In genomic region chr7:23546897-23547572, GRCh38 we compare ENCODE assay signal across 8 cellular contexts. TPM values are rescaled to one million over a fixed set of nuclear protein-coding genes. Genes with fewer than 3 reads are reported as not detected.
A peak's percentile ranks its signal among the peaks of the same experiment; 100 is the strongest.
DNase-seq lines count a peak whose midpoint lies in the region; ATAC-seq and TF ChIP-seq lines count a peak whose summit lies in the region.

No MANE protein-coding gene starts in this region.

- no peaks in the 10 kb centered on the region for H3K79me1 ChIP-seq in trophoblast cell (ENCODE audit: low read length)

- no peaks in the 10 kb centered on the region for H3K27me3 ChIP-seq in HAP-1 (ENCODE audit: low read depth)
- no peaks in the 10 kb centered on the region for H3K27me3 ChIP-seq in SJSA1 (replicated peaks)
- H3K27me3 ChIP-seq in gastroesophageal sphincter: no peaks in the 10 kb centered on the region
- H3K27me3 ChIP-seq in trophoblast cell (ENCODE audit: insufficient read depth, low read length): no peaks in the 10 kb centered on the region

- H3K14ac ChIP-seq in trophoblast cell (ENCODE audit: low read length): no peak overlapping the region

- TF ChIP-seq EP300 in gastroesophageal sphincter (IDR thresholded peaks at IDR 0.05): no peak

- H4K91ac ChIP-seq in trophoblast cell (ENCODE audit: low read depth, low read length): no peak overlapping the region

- H3K79me2 ChIP-seq in trophoblast cell (ENCODE audit: control insufficient read depth, insufficient read depth, low read length, poor library complexity): no peaks in the 10 kb centered on the region

- H3K27ac ChIP-seq in SJSA1 (no peak overlapping the region), gastroesophageal sphincter (no peak overlapping the region), trophoblast cell (ENCODE audit: low read depth, low read length) (no peak overlapping the region)

- peak; percentile 93 to 95 (median 94) for TF ChIP-seq CTCF in gastroesophageal sphincter (IDR thresholded peaks at IDR 0.05)

- no peak overlapping the region for H2BK5ac ChIP-seq in trophoblast cell (ENCODE audit: low read depth, low read length, poor library complexity)

- H2AFZ ChIP-seq in trophoblast cell (ENCODE audit: insufficient read depth, low read length, poor library complexity): no peak overlapping the region

- no peak overlapping the region for H4K12ac ChIP-seq in trophoblast cell (ENCODE audit: low read depth, low read length)

- DNase-seq in G401 (ENCODE audit: low spot score) (peak; percentile 92), HAP-1 (ENCODE audit: low spot score in 2 of 2) (peak; percentile 81 to 94), MV-4-11 (lab: John Stamatoyannopoulos, UW) (peak; percentile 87), SJSA1 (ENCODE audit: low read depth in 1 of 2, low spot score in 2 of 2) (peak; percentile 83 to 94), trophoblast cell (peak; percentile 81 to 96), ureter (ENCODE audit: low spot score) (peak; percentile 84)
- peak; percentile 66 for DNase-seq in activated gamma-delta T cell treated with anti-CD3 and anti-CD28 coated beads, Interleukin-2, amount 50 U/mL, for 16 hours (ENCODE audit: low read depth)

- no peak overlapping the region for H2BK120ac ChIP-seq in trophoblast cell (ENCODE audit: insufficient read depth, low read length, poor library complexity)

- in situ Hi-C loops in G401 (cut with HindIII; ENCODE audit: low sequenced_read_pairs): no loop called here
- in situ Hi-C loops in HAP-1 (cut with MboI; ENCODE audit: low sequenced_read_pairs): no loop called here

- H3K4me2 ChIP-seq in trophoblast cell (ENCODE audit: low read length): no peak overlapping the region

- TF ChIP-seq POLR2A in gastroesophageal sphincter (IDR thresholded peaks at IDR 0.05): no peak

- H3K36me3 ChIP-seq in HAP-1 (replicated peaks) (no peaks in the 10 kb centered on the region), SJSA1 (no peaks in the 10 kb centered on the region), gastroesophageal sphincter (no peaks in the 10 kb centered on the region), trophoblast cell (ENCODE audit: control insufficient read depth in 1 of 2, insufficient read depth in 2 of 2, low read length in 2 of 2) (no peaks in the 10 kb centered on the region)

- H4K8ac ChIP-seq in trophoblast cell (ENCODE audit: low read depth, low read length): no peak overlapping the region

- H3K4ac ChIP-seq in trophoblast cell (ENCODE audit: low read depth, low read length): no peak overlapping the region

- H2BK12ac ChIP-seq in trophoblast cell (ENCODE audit: low read length): no peak overlapping the region

- no peaks in the 10 kb centered on the region for H3K4me1 ChIP-seq in HAP-1
- H3K4me1 ChIP-seq in SJSA1 (replicated peaks): no peaks in the 10 kb centered on the region
- peaks cover 0 to 3% (median 0%) of the 10 kb centered on the region in 3 donors for H3K4me1 ChIP-seq in gastroesophageal sphincter
- H3K4me1 ChIP-seq in trophoblast cell (ENCODE audit: control insufficient read depth in 1 of 2, insufficient read depth in 2 of 2, low read length in 2 of 2): no peaks in the 10 kb centered on the region

- 24 to 34% methylated on average over 11 to 12 of the region's 13 CpGs for WGBS in gastroesophageal sphincter (ENCODE audit: low coverage in 1 of 2), 2 donors
- no CpG with 5 or more reads among the region's 13 CpGs for WGBS in trophoblast cell (ENCODE audit: extremely low coverage, insufficient coverage, insufficient read length)

- no peak overlapping the region for H3K9ac ChIP-seq in trophoblast cell (ENCODE audit: low read length)

- H3K9me3 ChIP-seq in HAP-1 (no peaks in the 10 kb centered on the region), SJSA1 (replicated peaks) (peaks cover 4% of the 10 kb centered on the region; the same call in 1 of the 2 replicates), gastroesophageal sphincter (no peaks in the 10 kb centered on the region), trophoblast cell (ENCODE audit: insufficient read depth, low read depth, low read length) (no peaks in the 10 kb centered on the region)

- no peak overlapping the region for H2AK5ac ChIP-seq in trophoblast cell (ENCODE audit: low read length)

- H3K18ac ChIP-seq in trophoblast cell (ENCODE audit: low read length): no peak overlapping the region

- no peak overlapping the region for H3K23ac ChIP-seq in trophoblast cell (ENCODE audit: low read length)

- no peak overlapping the region for H3K4me3 ChIP-seq in HAP-1
- no peak overlapping the region for H3K4me3 ChIP-seq in SJSA1
- no peak overlapping the region for H3K4me3 ChIP-seq in gastroesophageal sphincter
- H3K4me3 ChIP-seq in trophoblast cell (ENCODE audit: low read depth, low read length): no peak overlapping the region

- ATAC-seq in gastroesophageal sphincter: peak; percentile 84

RNA-seq across cellular contexts. Expression of gene TRA2A, which starts 15.3 kb away (rescaled TPM):
- 10.3 and 17.0 TPM in 2 replicates for total RNA-seq in G401 (2014; rRNA removed; shearing (Covaris generic))
- 21.1 and 29.0 TPM in 2 replicates for total RNA-seq in SJSA1 (2014; rRNA removed; shearing (Covaris generic))
- 10 to 100 TPM; 12.6 to 50.0 (median 27.1) TPM for total RNA-seq in gastroesophageal sphincter
- polyA plus RNA-seq in trophoblast cell (2013): 66.4 and 67.4 TPM in 2 replicates
- total RNA-seq in ureter: 147 TPM

RNA-seq across cellular contexts. Expression of gene CCDC126, which starts 50.1 kb away (rescaled TPM):
- 3.3 and 6.5 TPM in 2 replicates for total RNA-seq in G401 (2014; rRNA removed; shearing (Covaris generic))
- total RNA-seq in SJSA1 (2014; rRNA removed; shearing (Covaris generic)): 34.7 and 52.1 TPM in 2 replicates
- total RNA-seq in gastroesophageal sphincter: 10 to 100 TPM; 14.3 to 25.8 (median 19.8) TPM
- polyA plus RNA-seq in trophoblast cell (2013): 25.2 and 26.2 TPM in 2 replicates
- total RNA-seq in ureter: 9.6 TPM
